In genomic region chr10:86756511-86757109, GRCh38 we compare ENCODE assay signal across 8 cellular contexts. TPM values are rescaled to one million over a fixed set of nuclear protein-coding genes. Genes with fewer than 3 reads are reported as not detected.
DNase-seq lines count a peak whose midpoint lies in the region; ATAC-seq lines count a peak whose summit lies in the region.

Gene BMPR1A (plus strand): TSS chr10:86756619. CDS start chr10:86876019, 119,400 bp downstream.

- ATAC-seq in activated CD8-positive, alpha-beta memory T cell treated with anti-CD3 and anti-CD28 coated beads, Interleukin-2, amount 10 ng/mL, durations not matched to agents 7 days and 5 days: peak; percentile 63
- ATAC-seq in HG02623 (IDR thresholded peaks at IDR 0.05; ENCODE audit: unreplicated experiment): peak; percentile 19

- peak within 1 kb of the TSS; percentile 85 for H3K4me3 Mint-ChIP-seq in activated CD8-positive, alpha-beta memory T cell treated with anti-CD3 and anti-CD28 coated beads, Interleukin-2, amount 10 ng/mL, durations not matched to agents 7 days and 5 days

- peaks cover 19% of the 10 kb centered on the region for H3K27me3 Mint-ChIP-seq in activated CD8-positive, alpha-beta memory T cell treated with anti-CD3 and anti-CD28 coated beads, Interleukin-2, amount 10 ng/mL, durations not matched to agents 7 days and 5 days

- H3K27me3 ChIP-seq in NT2/D1 (ENCODE audit: insufficient read depth, insufficient read length) (no peaks in the 10 kb centered on the region), duodenal mucosa (ENCODE audit: control insufficient read depth in 1 of 2, insufficient read depth in 2 of 2, low read length in 2 of 2) (no peaks in the 10 kb centered on the region), mononuclear cell (ENCODE audit: insufficient read depth, low read length) (peaks cover 62% of the 10 kb centered on the region)

- H3K9ac ChIP-seq in NT2/D1 (ENCODE audit: insufficient read length, low read depth): peak within 1 kb of the TSS; percentile 96
- H3K9ac ChIP-seq in duodenal mucosa (ENCODE audit: low read depth in 1 of 2, low read length in 2 of 2): peak within 1 kb of the TSS; percentile 91 to 94

- peaks cover 11% of the 10 kb centered on the region for H3K36me3 Mint-ChIP-seq in activated CD8-positive, alpha-beta memory T cell treated with anti-CD3 and anti-CD28 coated beads, Interleukin-2, amount 10 ng/mL, durations not matched to agents 7 days and 5 days

- H3K4me3 ChIP-seq in NT2/D1 (ENCODE audit: insufficient read length, low read depth) (peak within 1 kb of the TSS; percentile 81), duodenal mucosa (ENCODE audit: low read depth in 1 of 2, low read length in 2 of 2) (peak within 1 kb of the TSS; percentile 84 to 87), mononuclear cell (ENCODE audit: low read length) (peak within 1 kb of the TSS; percentile 56), urinary bladder (ENCODE audit: low read depth, low read length) (peak within 1 kb of the TSS; percentile 71)

- H3K4me1 ChIP-seq in NT2/D1 (ENCODE audit: insufficient read depth, insufficient read length): peaks cover 4% of the 10 kb centered on the region
- H3K4me1 ChIP-seq in duodenal mucosa (ENCODE audit: control insufficient read depth in 1 of 2, insufficient read depth in 2 of 2, low read length in 2 of 2): peaks cover 25 to 30% of the 10 kb centered on the region in 2 donors
- peaks cover 13% of the 10 kb centered on the region for H3K4me1 ChIP-seq in mononuclear cell (ENCODE audit: insufficient read depth, low read length)
- H3K4me1 ChIP-seq in urinary bladder (ENCODE audit: insufficient read depth): no peaks in the 10 kb centered on the region

- H3K36me3 ChIP-seq in NT2/D1 (ENCODE audit: insufficient read depth, insufficient read length, low read length): peaks cover 11% of the 10 kb centered on the region
- H3K36me3 ChIP-seq in duodenal mucosa (ENCODE audit: control insufficient read depth in 1 of 2, insufficient read depth in 2 of 2, low read length in 2 of 2): no peaks in the 10 kb centered on the region
- no peaks in the 10 kb centered on the region for H3K36me3 ChIP-seq in urinary bladder (ENCODE audit: insufficient read depth)

- no peak for DNase-seq in activated CD8-positive, alpha-beta memory T cell treated with anti-CD3 and anti-CD28 coated beads, Interleukin-2, amount 10 ng/mL, durations not matched to agents 7 days and 5 days
- no peak for DNase-seq in activated CD8-positive, alpha-beta memory T cell treated with anti-CD3 and anti-CD28 coated beads for 24 hours
- no peak for DNase-seq in NT2/D1 (ENCODE audit: low read depth, low spot score)
- no peak for DNase-seq in cerebellar cortex (ENCODE audit: low spot score)

- CTCF ChIA-PET in activated CD8-positive, alpha-beta memory T cell treated with anti-CD3 and anti-CD28 coated beads, Interleukin-2, amount 10 ng/mL, durations not matched to agents 7 days and 5 days (lab: Charles Lee): interaction anchor here (0.9 to 1.3 kb wide), 4 partner anchors 15 to 136 kb away, joined by 3 to 6 read pairs (median 4); no protein-coding TSS in a partner anchor

- H3K27ac ChIP-seq in duodenal mucosa (ENCODE audit: low read depth, low read length): peak within 1 kb of the TSS; percentile 87
- peak within 1 kb of the TSS; percentile 94 for H3K27ac ChIP-seq in urinary bladder (ENCODE audit: low read depth)

- H3K9me3 ChIP-seq in NT2/D1 (ENCODE audit: insufficient read depth, low read length) (no peaks in the 10 kb centered on the region), duodenal mucosa (ENCODE audit: control insufficient read depth in 1 of 2, low read length in 2 of 2) (no peaks in the 10 kb centered on the region), mononuclear cell (ENCODE audit: low read depth, low read length) (no peaks in the 10 kb centered on the region)

- H3K9me3 Mint-ChIP-seq in activated CD8-positive, alpha-beta memory T cell treated with anti-CD3 and anti-CD28 coated beads, Interleukin-2, amount 10 ng/mL, durations not matched to agents 7 days and 5 days (ENCODE audit: low read depth): no peaks in the 10 kb centered on the region

- peaks cover 52% of the 10 kb centered on the region for H3K4me1 Mint-ChIP-seq in activated CD8-positive, alpha-beta memory T cell treated with anti-CD3 and anti-CD28 coated beads, Interleukin-2, amount 10 ng/mL, durations not matched to agents 7 days and 5 days

- under 1% methylated on average over 85 of the region's 85 CpGs for WGBS in urinary bladder

- peak within 1 kb of the TSS; percentile 82 for H3K27ac Mint-ChIP-seq in activated CD8-positive, alpha-beta memory T cell treated with anti-CD3 and anti-CD28 coated beads, Interleukin-2, amount 10 ng/mL, durations not matched to agents 7 days and 5 days

RNA-seq across cellular contexts. Expression of gene BMPR1A, which starts in this region (rescaled TPM):
- 10 to 100 TPM; 17.1 to 19.5 TPM for total RNA-seq in activated CD8-positive, alpha-beta memory T cell treated with anti-CD3 and anti-CD28 coated beads, Interleukin-2, amount 10 ng/mL, durations not matched to agents 7 days and 5 days
- 3.3 TPM for total RNA-seq in mononuclear cell
- total RNA-seq in urinary bladder: 128 TPM
- 36.6 TPM for polyA plus RNA-seq in urinary bladder
